ENCODE assay signal across 14 cellular contexts in genomic region chr20:37334450-37334849, GRCh38. TPM values are rescaled to one million over a fixed set of nuclear protein-coding genes. Genes with fewer than 3 reads are reported as not detected.
DNase-seq lines count a peak whose midpoint lies in the region; ATAC-seq, FAIRE-seq and TF ChIP-seq lines count a peak whose summit lies in the region.
"Had no signal": no experiment of that assay in that cellular context is flagged by ENCODE, and none has a peak within 500 bp of the region (broad histone marks: within the 10 kb centered on the region; RNA-seq: fewer than 3 reads in every experiment).

No MANE protein-coding gene starts in this region.

- peak overlapping the region; percentile 84; the same call in 1 of the 2 replicates for H3K4me2 ChIP-seq in OCI-LY3 (ENCODE audit: low read length)
- no peak overlapping the region for H3K4me2 ChIP-seq in GM12878 (ENCODE audit: control insufficient read depth, insufficient read depth)
- no peak overlapping the region for H3K4me2 ChIP-seq in trophoblast cell (ENCODE audit: low read length)

- no peak for ATAC-seq in GM12878
- no peak for ATAC-seq in SK-N-SH treated with all-trans-retinoic acid at 6 μM for 48 hours

- no peak overlapping the region for H3K23ac ChIP-seq in trophoblast cell (ENCODE audit: low read length)

- POLR2A ChIA-PET in GM12878 (lab: Charles Lee) = interaction anchor here (1.4 to 3.3 kb wide), 8 partner anchors 10 to 57 kb away, joined by 3 to 31 read pairs (median 4); no protein-coding TSS in a partner anchor

- no TSS peak for BruUV-seq in GM12878 (replicated peaks; lab: Mats Ljungman, UMichigan)

- H3K9ac ChIP-seq in OCI-LY3 (ENCODE audit: low read length) = peak overlapping the region; percentile 19; the same call in 1 of the 2 replicates
- H3K9ac ChIP-seq in GM12878 (ENCODE audit: control insufficient read depth, insufficient read depth, low read length) = no peak overlapping the region
- H3K9ac ChIP-seq in trophoblast cell (ENCODE audit: low read length) = no peak overlapping the region
- H3K9ac ChIP-seq: GM23248 had no signal

- peaks cover 67% of the 10 kb centered on the region for H3K79me1 ChIP-seq in trophoblast cell (ENCODE audit: low read length)

- peak overlapping the region; percentile 52 for H2BK120ac ChIP-seq in trophoblast cell (ENCODE audit: insufficient read depth, low read length, poor library complexity)

- CTCF ChIA-PET in GM12878 (lab: Yijun Ruan, JAX) = interaction anchor here (0.6 to 3.4 kb wide), 5 partner anchors 10 to 1653 kb away, joined by 3 to 13 read pairs (median 3); partner anchors contain the start of gene SRC

- no peak for DNase-seq in CD14-positive monocyte (ENCODE audit: low spot score)
- no peak for DNase-seq in GM12878 (ENCODE audit: low read depth, low spot score)
- no peak for DNase-seq in trophoblast cell
- DNase-seq in iPS-NIHi11 (ENCODE audit: low spot score) = no peak
- DNase-seq in ureter (ENCODE audit: low spot score) = no peak
- no peak for DNase-seq in stimulated activated CD4-positive, alpha-beta T cell treated with anti-CD3 and anti-CD28 coated beads, Interleukin-4, amount 100 ng/mL, for 1 hour
- DNase-seq: CD4-positive, alpha-beta T cell; DMS79 treated with DMSO at 0.1 percent for 48 hours; GF-D8; GM23248 had no signal

- no peaks in the 10 kb centered on the region for H3K9me3 ChIP-seq in OCI-LY3 (ENCODE audit: insufficient read depth, low read length)
- H3K9me3 ChIP-seq in GM12878 (replicated peaks; ENCODE audit: control insufficient read depth, insufficient read depth, low read length) = no peaks in the 10 kb centered on the region
- no peaks in the 10 kb centered on the region for H3K9me3 ChIP-seq in trophoblast cell (ENCODE audit: insufficient read depth, low read depth, low read length)
- H3K9me3 ChIP-seq: HAP-1 had no signal

- intact Hi-C loops in CD14-positive monocyte (cut with micrococcal nuclease) = loop anchor here in 1 of 2 donors (5.0 kb wide), 1 partner anchor 33 kb away; no protein-coding TSS in a partner anchor
- intact Hi-C loops in GM12878 (cut with micrococcal nuclease; ENCODE audit: unreplicated experiment) = no loop called here

- H3K4me3 ChIP-seq in OCI-LY3 (ENCODE audit: low read length) (no peak overlapping the region), GM12878 (no peak overlapping the region), trophoblast cell (ENCODE audit: low read depth, low read length) (no peak overlapping the region)
- H3K4me3 ChIP-seq: GM23248, HAP-1 had no signal

- H3K4me3 Mint-ChIP-seq in CD14-positive monocyte = no peak overlapping the region
- H3K4me3 Mint-ChIP-seq: CD4-positive, alpha-beta T cell had no signal

- 97% methylated on average over 2 of the region's 2 CpGs for WGBS in GM12878 (ENCODE audit: insufficient coverage, insufficient replicate concordance, low lambda C conversion rate, missing lambda C conversion rate)
- WGBS in trophoblast cell (ENCODE audit: extremely low coverage, insufficient coverage, insufficient read length) = no CpG with 5 or more reads among the region's 2 CpGs

- H3K4me1 ChIP-seq in OCI-LY3 (ENCODE audit: low read length) (peaks cover 70% of the 10 kb centered on the region), GM12878 (ENCODE audit: control insufficient read depth, insufficient read depth, low read length) (peaks cover 38% of the 10 kb centered on the region), trophoblast cell (ENCODE audit: control insufficient read depth in 1 of 2, insufficient read depth in 2 of 2, low read length in 2 of 2) (peaks cover 35 to 39% of the 10 kb centered on the region in 2 experiments)
- H3K4me1 ChIP-seq: HAP-1 had no signal

- peaks cover 57% of the 10 kb centered on the region for H3K4me1 Mint-ChIP-seq in CD14-positive monocyte

- no peaks in the 10 kb centered on the region for H3K27me3 ChIP-seq in OCI-LY3 (ENCODE audit: low read depth, low read length)
- H3K27me3 ChIP-seq in GM12878 (replicated peaks in 1 of 2; ENCODE audit: control insufficient read depth in 2 of 2, insufficient read depth in 2 of 2, low read length in 1 of 2) = no peaks in the 10 kb centered on the region
- H3K27me3 ChIP-seq in trophoblast cell (ENCODE audit: insufficient read depth, low read length) = no peaks in the 10 kb centered on the region

- no peak for TF ChIP-seq EP300 in GM12878 (IDR thresholded peaks at IDR 0.05; ENCODE audit: borderline replicate concordance in 1 of 2, control insufficient read depth in 1 of 2, low read depth in 2 of 2, low read length in 2 of 2)

- peak overlapping the region; percentile 58 for H2BK5ac ChIP-seq in trophoblast cell (ENCODE audit: low read depth, low read length, poor library complexity)

- H3K27ac ChIP-seq in OCI-LY3 (ENCODE audit: low read length) = peak overlapping the region; percentile 88
- peak overlapping the region; percentile 13; the same call in 1 of the 2 replicates for H3K27ac ChIP-seq in GM12878 (ENCODE audit: control insufficient read depth, insufficient read depth)
- no peak overlapping the region for H3K27ac ChIP-seq in trophoblast cell (ENCODE audit: low read depth, low read length)
- H3K27ac ChIP-seq: GM23248 had no signal

- no peaks in the 10 kb centered on the region for H3K36me3 Mint-ChIP-seq in CD14-positive monocyte

- H3K36me3 ChIP-seq in OCI-LY3 (replicated peaks; ENCODE audit: low read depth, low read length) (no peaks in the 10 kb centered on the region), GM12878 (ENCODE audit: control insufficient read depth in 2 of 2, insufficient read depth in 2 of 2, low read length in 1 of 2) (no peaks in the 10 kb centered on the region), trophoblast cell (ENCODE audit: control insufficient read depth in 1 of 2, insufficient read depth in 2 of 2, low read length in 2 of 2) (no peaks in the 10 kb centered on the region)
- H3K36me3 ChIP-seq: HAP-1 had no signal

- H4K91ac ChIP-seq in trophoblast cell (ENCODE audit: low read depth, low read length) = peak overlapping the region; percentile 85

- no peak overlapping the region for H4K12ac ChIP-seq in trophoblast cell (ENCODE audit: low read depth, low read length)

- H3K14ac ChIP-seq in trophoblast cell (ENCODE audit: low read length) = no peak overlapping the region

- peak overlapping the region; percentile 55 for H3K18ac ChIP-seq in trophoblast cell (ENCODE audit: low read length)

- peak overlapping the region; percentile 75 for H2AK5ac ChIP-seq in trophoblast cell (ENCODE audit: low read length)

- H4K20me1 ChIP-seq in OCI-LY3 (ENCODE audit: insufficient read depth, low read length) (no peaks in the 10 kb centered on the region), GM12878 (ENCODE audit: control insufficient read depth, insufficient read depth) (no peaks in the 10 kb centered on the region)

- TF ChIP-seq POLR2A in GM12878 (IDR thresholded peaks at IDR 0.05; ENCODE audit: low read depth, low read length) = no peak

- no peaks in the 10 kb centered on the region for H3K9me3 Mint-ChIP-seq in CD14-positive monocyte
- H3K9me3 Mint-ChIP-seq: CD4-positive, alpha-beta T cell had no signal

- H4K8ac ChIP-seq in trophoblast cell (ENCODE audit: low read depth, low read length) = no peak overlapping the region

- peak overlapping the region in 6 of 7 donors; percentile 30 to 99 (median 91) for H3K27ac Mint-ChIP-seq in CD14-positive monocyte
- H3K27ac Mint-ChIP-seq: CD4-positive, alpha-beta T cell had no signal

- RAD21 ChIA-PET in GM12878 (lab: Charles Lee; ENCODE audit: unreplicated experiment) = interaction anchor here (1.1 to 3.9 kb wide), 5 partner anchors 12 to 45 kb away, joined by 3 to 38 read pairs (median 14); partner anchors contain the start of genes MANBAL and SRC

- H2AFZ ChIP-seq in OCI-LY3 (ENCODE audit: low read depth, low read length) (no peak overlapping the region), GM12878 (ENCODE audit: control insufficient read depth, low read depth, low read length) (no peak overlapping the region), trophoblast cell (ENCODE audit: insufficient read depth, low read length, poor library complexity) (no peak overlapping the region)
- H2AFZ ChIP-seq: GM23248 had no signal

- TF ChIP-seq CTCF in CD14-positive monocyte (IDR thresholded peaks at IDR 0.05) = no peak
- TF ChIP-seq CTCF in OCI-LY3 (IDR thresholded peaks at IDR 0.05; ENCODE audit: low read depth, low read length) = no peak
- no peak for TF ChIP-seq CTCF in GM12878 (IDR thresholded peaks at IDR 0.05 in 2 of 3, conservative IDR thresholded peaks at IDR 0.05 in 1 of 3; ENCODE audit: control insufficient read depth in 2 of 3, extremely low read depth in 1 of 3, insufficient read depth in 1 of 3, low read depth in 3 of 3, low read length in 3 of 3)

- peaks cover 2 to 6% (median 3%) of the 10 kb centered on the region in 3 donors for H3K27me3 Mint-ChIP-seq in CD14-positive monocyte (ENCODE audit: low read depth in 3 of 3)
- H3K27me3 Mint-ChIP-seq: B cell; CD4-positive, alpha-beta T cell had no signal

- H3K4ac ChIP-seq in trophoblast cell (ENCODE audit: low read depth, low read length) = peak overlapping the region; percentile 61

- SMC1A ChIA-PET in GM12878 (lab: Charles Lee; ENCODE audit: uncharacterized antibody, unreplicated experiment) = interaction anchor here (0.6 to 2.7 kb wide), 9 partner anchors 10 to 64 kb away, joined by 3 to 11 read pairs (median 4); partner anchors contain the start of gene MANBAL

- in situ Hi-C loops in GM12878 (cut with MboI) = no loop called here

- H2BK12ac ChIP-seq in trophoblast cell (ENCODE audit: low read length) = peak overlapping the region; percentile 79

- H3K79me2 ChIP-seq in OCI-LY3 (ENCODE audit: low read length) = no peaks in the 10 kb centered on the region
- H3K79me2 ChIP-seq in GM12878 (ENCODE audit: control insufficient read depth, insufficient read depth, low read length) = no peaks in the 10 kb centered on the region
- peaks cover 26% of the 10 kb centered on the region for H3K79me2 ChIP-seq in trophoblast cell (ENCODE audit: control insufficient read depth, insufficient read depth, low read length, poor library complexity)

- no peak for TF ChIP-seq RAD21 in GM12878 (IDR thresholded peaks at IDR 0.05; ENCODE audit: insufficient read depth, low read depth, low read length)

- FAIRE-seq in GM12878 (lab: Jason Lieb, UNC) = no peak

RNA-seq across cellular contexts. Expression of gene SRC, which starts 11.5 kb away (rescaled TPM):
- 1 to 10 TPM; 4.9 to 6.8 TPM for polyA plus RNA-seq in CD14-positive monocyte
- total RNA-seq in GM12878 (2013; cell fraction: nucleolus; rRNA removed) = 118 and 148 TPM in 2 replicates
- total RNA-seq in GM12878 (2014; rRNA removed) = 22.1 and 27.4 TPM in 2 replicates
- total RNA-seq in GM12878 (2014; rRNA removed; fragmentation: Illumina TruSeq; extraction: Trizol) = 19.3 and 20.0 TPM in 2 replicates
- 63.5 and 71.3 TPM in 2 replicates for total RNA-seq in GM12878 (2021)
- 15.0 TPM for polyA plus RNA-seq in GM12878 (2011; ENCODE audit: low read depth)
- 18.4 and 32.0 TPM in 2 replicates for polyA plus RNA-seq in GM12878 (2011; rRNA removed)
- 41.3 and 47.7 TPM in 2 replicates for polyA plus RNA-seq in GM12878 (2011; cell fraction: cytosol; rRNA removed)
- polyA plus RNA-seq in GM12878 (2011; cell fraction: nucleus; rRNA removed) = 185 and 196 TPM in 2 replicates
- 25.3 and 26.0 TPM in 2 replicates for polyA plus RNA-seq in GM12878 (2012)
- polyA plus RNA-seq in GM12878 (2014; fragmentation: Illumina TruSeq; extraction: Trizol) = 20.3 and 33.1 TPM in 2 replicates
- under 1 TPM; 0.60 to 0.85 TPM for polyA plus RNA-seq in GM12878 (2014; fragmentation: Nextera tagmentation; extraction: Ambion mirVana)
- polyA plus RNA-seq in GM12878 (2014; rRNA removed) = 47.1 and 61.4 TPM in 2 replicates
- polyA plus RNA-seq in GM12878 (2016; fragmentation: Nextera tagmentation; extraction: Ambion mirVana) = 10 to 100 TPM; 26.9 TPM
- 41.8 and 64.6 TPM in 2 replicates for polyA minus RNA-seq in GM12878 (2011; rRNA and poly(A)+ RNA removed)
- polyA minus RNA-seq in GM12878 (2011; cell fraction: cytosol; rRNA and poly(A)+ RNA removed) = 22.9 and 30.8 TPM in 2 replicates
- 42.9 and 73.0 TPM in 2 replicates for polyA minus RNA-seq in GM12878 (2011; cell fraction: nucleus; rRNA and poly(A)+ RNA removed)
- 188 and 198 TPM in 2 replicates for polyA plus RNA-seq in trophoblast cell (2013)
- total RNA-seq in ureter = 166 TPM

RNA-seq across cellular contexts. Expression of gene MANBAL, which starts 45.0 kb away (rescaled TPM):
- polyA plus RNA-seq in CD14-positive monocyte = 10 to 100 TPM; 17.1 to 17.3 TPM
- 16.3 and 20.6 TPM in 2 replicates for total RNA-seq in GM12878 (2013; cell fraction: nucleolus; rRNA removed)
- 8.6 and 12.2 TPM in 2 replicates for total RNA-seq in GM12878 (2014; rRNA removed)
- total RNA-seq in GM12878 (2014; rRNA removed; fragmentation: Illumina TruSeq; extraction: Trizol) = 15.0 and 15.6 TPM in 2 replicates
- 18.9 TPM in 2 replicates for total RNA-seq in GM12878 (2021)
- 22.4 TPM for polyA plus RNA-seq in GM12878 (2011; ENCODE audit: low read depth)
- 25.1 and 39.0 TPM in 2 replicates for polyA plus RNA-seq in GM12878 (2011; rRNA removed)
- polyA plus RNA-seq in GM12878 (2011; cell fraction: cytosol; rRNA removed) = 52.9 and 61.1 TPM in 2 replicates
- polyA plus RNA-seq in GM12878 (2011; cell fraction: nucleus; rRNA removed) = 32.8 and 42.1 TPM in 2 replicates
- polyA plus RNA-seq in GM12878 (2012) = 23.7 and 25.2 TPM in 2 replicates
- polyA plus RNA-seq in GM12878 (2014; fragmentation: Illumina TruSeq; extraction: Trizol) = 20.2 and 30.7 TPM in 2 replicates
- 10 to 100 TPM; 13.7 to 15.6 TPM for polyA plus RNA-seq in GM12878 (2014; fragmentation: Nextera tagmentation; extraction: Ambion mirVana)
- polyA plus RNA-seq in GM12878 (2014; rRNA removed) = 33.7 and 36.4 TPM in 2 replicates
- polyA plus RNA-seq in GM12878 (2016; fragmentation: Nextera tagmentation; extraction: Ambion mirVana) = 10 to 100 TPM; 40.8 to 45.6 TPM
- 25.5 and 25.8 TPM in 2 replicates for polyA minus RNA-seq in GM12878 (2011; rRNA and poly(A)+ RNA removed)
- polyA minus RNA-seq in GM12878 (2011; cell fraction: cytosol; rRNA and poly(A)+ RNA removed) = 7.5 and 9.5 TPM in 2 replicates
- 4.2 and 8.4 TPM in 2 replicates for polyA minus RNA-seq in GM12878 (2011; cell fraction: nucleus; rRNA and poly(A)+ RNA removed)
- polyA plus RNA-seq in trophoblast cell (2013) = 61.2 and 63.9 TPM in 2 replicates
- total RNA-seq in ureter = 73.9 TPM
